ENCODE assay signal across 9 cellular contexts in genomic region chr18:63518178-63519012, GRCh38. TPM values are rescaled to one million over a fixed set of nuclear protein-coding genes. Genes with fewer than 3 reads are reported as not detected.
DNase-seq lines count a peak whose midpoint lies in the region; ATAC-seq and TF ChIP-seq lines count a peak whose summit lies in the region.
"Had no signal": no experiment of that assay in that cellular context is flagged by ENCODE, and none has a peak within 500 bp of the region (broad histone marks: within the 10 kb centered on the region; RNA-seq: fewer than 3 reads in every experiment).

No MANE protein-coding gene starts in this region.

- no peak overlapping the region for H3K27ac Mint-ChIP-seq in activated CD4-positive, alpha-beta T cell treated with anti-CD3 and anti-CD28 coated beads for 36 hours
- no peak overlapping the region for H3K27ac Mint-ChIP-seq in mesothelial cell of epicardium
- H3K27ac Mint-ChIP-seq: activated naive CD8-positive, alpha-beta T cell had no signal

- no peaks in the 10 kb centered on the region for H3K36me3 Mint-ChIP-seq in activated CD4-positive, alpha-beta T cell treated with anti-CD3 and anti-CD28 coated beads for 36 hours (ENCODE audit: low read depth)
- no peaks in the 10 kb centered on the region for H3K36me3 Mint-ChIP-seq in mesothelial cell of epicardium
- H3K36me3 Mint-ChIP-seq: activated naive CD8-positive, alpha-beta T cell had no signal

- intact Hi-C loops in activated CD4-positive, alpha-beta T cell treated with anti-CD3 and anti-CD28 coated beads for 36 hours (cut with DNase I, micrococcal nuclease) = loop anchor here (1.0 to 5.0 kb wide), 5 partner anchors 60 to 479 kb away; no protein-coding TSS in a partner anchor

- POLR2A ChIA-PET in activated CD4-positive, alpha-beta T cell treated with anti-CD3 and anti-CD28 coated beads for 36 hours (lab: Charles Lee) = no interaction called here

- DNase-seq in Caki2 (ENCODE audit: low read depth) (peak; percentile 61), NCI-H526 treated with DMSO at 0.1 percent for 48 hours (lab: John Stamatoyannopoulos, UW) (peak; percentile 56), ecto neural progenitor cell (ENCODE audit: low spot score) (peak; percentile 65), mesothelial cell of epicardium (ENCODE audit: low spot score in 2 of 2, unreplicated experiment in 2 of 2) (peak in 1 of 2 experiments; percentile 67)
- peak; percentile 71 for DNase-seq in activated CD4-positive, alpha-beta T cell treated with anti-CD3 and anti-CD28 coated beads for 36 hours
- peak; percentile 39 for DNase-seq in stimulated activated naive CD4-positive, alpha-beta T cell treated with Interleukin-2 at 50 U/mL for 16 hours (lab: John Stamatoyannopoulos, UW)

- ATAC-seq in GM19455 (IDR thresholded peaks at IDR 0.05; ENCODE audit: unreplicated experiment) (peak; percentile 93), HG03521 (IDR thresholded peaks at IDR 0.05; ENCODE audit: unreplicated experiment) (peak; percentile 88)
- ATAC-seq in activated CD4-positive, alpha-beta T cell treated with anti-CD3 and anti-CD28 coated beads for 36 hours = peak; percentile 91

- peak; percentile 94 for TF ChIP-seq CTCF in mesothelial cell of epicardium (IDR thresholded peaks at IDR 0.05; ENCODE audit: unreplicated experiment)

- CTCF ChIA-PET in activated CD4-positive, alpha-beta T cell treated with anti-CD3 and anti-CD28 coated beads for 36 hours (lab: Charles Lee) = interaction anchor here (0.6 to 5.5 kb wide), 47 partner anchors 7 to 783 kb away, joined by 3 to 109 read pairs (median 4); partner anchors contain the start of gene SERPINB12

- H3K4me1 Mint-ChIP-seq in activated CD4-positive, alpha-beta T cell treated with anti-CD3 and anti-CD28 coated beads for 36 hours = peaks cover 4% of the 10 kb centered on the region
- peaks cover 12% of the 10 kb centered on the region for H3K4me1 Mint-ChIP-seq in mesothelial cell of epicardium

- H3K27me3 Mint-ChIP-seq in activated CD4-positive, alpha-beta T cell treated with anti-CD3 and anti-CD28 coated beads for 36 hours = peaks cover 9% of the 10 kb centered on the region
- peaks cover 18% of the 10 kb centered on the region for H3K27me3 Mint-ChIP-seq in mesothelial cell of epicardium (ENCODE audit: low read depth)

- in situ Hi-C loops in Caki2 (cut with HindIII; ENCODE audit: low pct_unique_long_range_greater_than_20kb, low sequenced_read_pairs) = no loop called here

- H3K9me3 Mint-ChIP-seq in activated CD4-positive, alpha-beta T cell treated with anti-CD3 and anti-CD28 coated beads for 36 hours (ENCODE audit: low read depth) = no peaks in the 10 kb centered on the region
- no peaks in the 10 kb centered on the region for H3K9me3 Mint-ChIP-seq in mesothelial cell of epicardium

- H3K4me3 Mint-ChIP-seq in activated CD4-positive, alpha-beta T cell treated with anti-CD3 and anti-CD28 coated beads for 36 hours = no peak overlapping the region
- no peak overlapping the region for H3K4me3 Mint-ChIP-seq in mesothelial cell of epicardium
- H3K4me3 Mint-ChIP-seq: activated naive CD8-positive, alpha-beta T cell had no signal

RNA-seq across cellular contexts. Expression of gene SERPINB12, which starts 23.8 kb away (rescaled TPM):
- total RNA-seq in Caki2 (2014; rRNA removed; shearing (Covaris generic); ENCODE audit: low replicate concordance) = not detected in 2 replicates
- total RNA-seq in activated CD4-positive, alpha-beta T cell treated with anti-CD3 and anti-CD28 coated beads for 36 hours = not detected
- total RNA-seq in mesothelial cell of epicardium = not detected in 3 replicates

RNA-seq across cellular contexts. Expression of gene SERPINB5, which starts 41.6 kb away (rescaled TPM):
- total RNA-seq in Caki2 (2014; rRNA removed; shearing (Covaris generic); ENCODE audit: low replicate concordance) = 40.1 and 44.9 TPM in 2 replicates
- not detected for total RNA-seq in activated CD4-positive, alpha-beta T cell treated with anti-CD3 and anti-CD28 coated beads for 36 hours
- 0.13 to 0.22 TPM (median 0.18 TPM) in 3 replicates for total RNA-seq in mesothelial cell of epicardium

Comparison
In these comparisons a context has a peak if more than half of its experiments do, and no peak if none do; other contexts are left out.
1. RNA of gene SERPINB5, which starts 41.6 kb away (total RNA-seq): 40.1 to 44.9 TPM in Caki2; 0.13 to 0.22 TPM in mesothelial cell of epicardium and not detected in activated CD4-positive, alpha-beta T cell treated with anti-CD3 and anti-CD28 coated beads for 36 hours; every median in the first group is over 10 times any median in the second.
2. Peak in every context shown above with its lines, with median percentiles within 50 percentile points of each other: ATAC-seq.